10 cellular contexts compared by ENCODE assay signal in the genomic region with DNA sequence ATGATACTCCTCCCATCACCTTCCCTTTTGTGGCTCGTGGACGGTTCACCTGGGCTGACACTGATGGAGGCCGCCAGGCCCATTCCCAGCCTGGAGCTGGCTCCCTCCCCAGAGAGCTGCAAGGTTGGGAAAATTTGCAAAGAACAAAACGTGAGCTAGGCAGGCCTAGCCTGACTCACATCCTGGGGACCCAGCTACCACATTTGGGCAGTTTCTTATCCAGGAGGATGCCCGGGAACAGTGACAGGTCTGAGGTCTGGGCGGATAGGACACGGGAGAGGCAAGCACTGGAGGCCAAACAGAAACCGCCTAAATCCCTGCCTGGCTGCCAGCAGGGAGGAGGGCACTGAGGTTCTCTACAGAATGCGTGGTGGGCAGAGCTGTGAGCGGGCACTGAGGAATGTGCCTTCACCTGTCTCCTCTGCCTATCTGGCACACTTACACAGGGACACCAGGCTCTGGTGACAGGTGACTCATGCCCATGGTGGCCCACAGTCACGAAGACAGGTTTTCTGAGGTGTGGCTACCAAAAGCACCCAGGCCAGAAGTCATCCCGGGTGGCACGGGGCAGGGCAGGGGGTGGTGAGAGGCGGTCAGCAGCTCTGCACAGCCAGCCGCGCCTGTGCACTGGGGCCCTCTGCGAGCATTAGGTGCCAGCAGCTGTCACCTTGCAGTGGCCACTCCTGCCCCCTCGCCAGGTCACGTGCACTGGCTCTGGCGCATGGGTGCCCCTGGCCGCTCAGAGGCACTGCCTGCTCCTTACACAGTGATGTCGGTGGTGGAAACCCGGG. TPM values are rescaled to one million over a fixed set of nuclear protein-coding genes. Genes with fewer than 3 reads are reported as not detected.
A peak's percentile ranks its signal among the peaks of the same experiment; 100 is the strongest.
DNase-seq lines count a peak whose midpoint lies in the region; ATAC-seq and TF ChIP-seq lines count a peak whose summit lies in the region.
"Had no signal": no experiment of that assay in that cellular context is flagged by ENCODE, and none has a peak within 500 bp of the region (broad histone marks: within the 10 kb centered on the region; RNA-seq: fewer than 3 reads in every experiment).

No MANE protein-coding gene starts in this region.

- H3K9me3 ChIP-seq in AG04450 (ENCODE audit: control insufficient read depth, insufficient read depth, low read length) (no peaks in the 10 kb centered on the region), HEK293 (ENCODE audit: control insufficient read depth, insufficient read depth, low read depth, low read length) (no peaks in the 10 kb centered on the region), body of pancreas (no peaks in the 10 kb centered on the region)
- H3K9me3 ChIP-seq in naive thymus-derived CD4-positive, alpha-beta T cell (ENCODE audit: control insufficient read depth in 2 of 3, low read length in 3 of 3) = no peaks in the 10 kb centered on the region

- H3K4me3 ChIP-seq in AG04450 (ENCODE audit: low read depth, low read length) (no peak overlapping the region), HEK293 (ENCODE audit: low read depth, low read length) (no peak overlapping the region), body of pancreas (no peak overlapping the region)
- H3K4me3 ChIP-seq in naive thymus-derived CD4-positive, alpha-beta T cell (ENCODE audit: low read length) = no peak overlapping the region

- H3K27me3 ChIP-seq in AG04450 (ENCODE audit: control insufficient read depth, insufficient read depth, low read length) (no peaks in the 10 kb centered on the region), body of pancreas (no peaks in the 10 kb centered on the region)
- no peaks in the 10 kb centered on the region for H3K27me3 ChIP-seq in naive thymus-derived CD4-positive, alpha-beta T cell (ENCODE audit: control insufficient read depth in 2 of 2, insufficient read depth in 2 of 2, low read length in 2 of 2)

- peak overlapping the region; percentile 39 for H3K27ac ChIP-seq in AG04450 (ENCODE audit: low read depth, low read length)
- H3K27ac ChIP-seq in HEK293 (ENCODE audit: extremely low read depth, low read depth, low read length) = no peak overlapping the region
- peak overlapping the region; percentile 0 to 81 (median 69) for H3K27ac ChIP-seq in body of pancreas
- H3K27ac ChIP-seq in naive thymus-derived CD4-positive, alpha-beta T cell (ENCODE audit: low read depth, low read length) = peak overlapping the region; percentile 68
- H3K27ac ChIP-seq: WERI-Rb-1 had no signal

- CTCF ChIA-PET in AG04450 (lab: Charles Lee) (interaction anchor here (0.6 to 2.0 kb wide), 3 partner anchors 9 to 25 kb away, joined by 3 to 15 read pairs (median 4); no protein-coding TSS in a partner anchor), HEK293 (lab: Yijun Ruan, JAX) (interaction anchor here (0.6 to 5.5 kb wide), 12 partner anchors 9 to 259 kb away, joined by 3 to 40 read pairs (median 5); partner anchors contain the start of genes CHAF1A and SH3GL1)
- CTCF ChIA-PET in naive thymus-derived CD4-positive, alpha-beta T cell (lab: Charles Lee) = interaction anchor here (0.9 kb wide), 1 partner anchor 23 kb away, joined by 3 read pairs; the partner anchor contains the start of gene SH3GL1

- WGBS in body of pancreas, 2 donors = 22 to 54% methylated on average over 4 to 16 of the region's 23 CpGs

- no peak for TF ChIP-seq POLR2A in body of pancreas (IDR thresholded peaks at IDR 0.05)

- intact Hi-C loops in body of pancreas (cut with DNase I) = no loop called here
- intact Hi-C loops in naive thymus-derived CD4-positive, alpha-beta T cell (cut with micrococcal nuclease) = no loop called here

- DNase-seq in AG04450 (ENCODE audit: low read depth, low spot score) = no peak
- peak; percentile 62 to 84 (median 74) for DNase-seq in body of pancreas
- DNase-seq in naive thymus-derived CD4-positive, alpha-beta T cell = no peak
- DNase-seq in MV-4-11 (lab: John Stamatoyannopoulos, UW) = no peak
- DNase-seq in Kasumi-1 (lab: John Stamatoyannopoulos, UW) = no peak
- DNase-seq in NK-92 (lab: John Stamatoyannopoulos, UW; ENCODE audit: unreplicated experiment) = no peak
- DNase-seq in DMS79 (lab: John Stamatoyannopoulos, UW) = no peak
- DNase-seq: NCI-H226, WERI-Rb-1 had no signal

- POLR2A ChIA-PET in AG04450 (lab: Yijun Ruan, JAX) = interaction anchor here (1.9 kb wide), 1 partner anchor 25 kb away, joined by 9 read pairs; the partner anchor contains the start of gene CHAF1A
- POLR2A ChIA-PET in HEK293 (lab: Yijun Ruan, JAX) = interaction anchor here (0.6 to 3.8 kb wide), 5 partner anchors 13 to 25 kb away, joined by 3 to 19 read pairs (median 6); partner anchors contain the start of genes CHAF1A and SH3GL1
- POLR2A ChIA-PET in naive thymus-derived CD4-positive, alpha-beta T cell (lab: Charles Lee) = interaction anchor here (0.6 to 1.5 kb wide), 2 partner anchors 33 to 611 kb away, joined by 3 to 4 read pairs; partner anchors contain the start of gene MPND

- peaks cover 0 to 5% (median 0%) of the 10 kb centered on the region in 5 donors for H3K36me3 Mint-ChIP-seq in naive thymus-derived CD4-positive, alpha-beta T cell

- TF ChIP-seq CTCF in AG04450 (IDR thresholded peaks at IDR 0.05; ENCODE audit: low read depth, low read length) (no peak), HEK293 (tag by site-specific recombination; IDR thresholded peaks at IDR 0.05) (no peak), body of pancreas (IDR thresholded peaks at IDR 0.05) (no peak)

- H3K36me3 ChIP-seq in HEK293 (ENCODE audit: control insufficient read depth in 2 of 2, insufficient read depth in 1 of 2, low read length in 2 of 2) (peaks cover 0 to 3% of the 10 kb centered on the region in 2 experiments; a peak in 1 of 3 replicates), body of pancreas (replicated peaks in 1 of 2; ENCODE audit: insufficient read depth in 1 of 2, low read depth in 2 of 2) (no peaks in the 10 kb centered on the region)
- no peaks in the 10 kb centered on the region for H3K36me3 ChIP-seq in naive thymus-derived CD4-positive, alpha-beta T cell (ENCODE audit: control insufficient read depth in 2 of 3, insufficient read depth in 3 of 3, low read length in 3 of 3)

- H3K4me3 Mint-ChIP-seq in naive thymus-derived CD4-positive, alpha-beta T cell = peak overlapping the region in 2 of 10 donors; percentile 29 to 49

- H3K4me1 Mint-ChIP-seq in naive thymus-derived CD4-positive, alpha-beta T cell = peaks cover 34 to 76% (median 60%) of the 10 kb centered on the region in 7 donors

- peak overlapping the region in 7 of 9 donors; percentile 13 to 92 (median 78) for H3K27ac Mint-ChIP-seq in naive thymus-derived CD4-positive, alpha-beta T cell

- H3K4me1 ChIP-seq in HEK293 (ENCODE audit: control insufficient read depth, insufficient read depth, low read length) = peaks cover 9% of the 10 kb centered on the region
- H3K4me1 ChIP-seq in body of pancreas = peaks cover 83% of the 10 kb centered on the region
- peaks cover 27 to 38% of the 10 kb centered on the region in 2 donors for H3K4me1 ChIP-seq in naive thymus-derived CD4-positive, alpha-beta T cell (ENCODE audit: control insufficient read depth in 2 of 2, insufficient read depth in 2 of 2, low read length in 2 of 2)

- peak; percentile 20 for ATAC-seq in body of pancreas
- no peak for ATAC-seq in naive thymus-derived CD4-positive, alpha-beta T cell

- peaks cover 0 to 3% (median 0%) of the 10 kb centered on the region in 11 donors for H3K9me3 Mint-ChIP-seq in naive thymus-derived CD4-positive, alpha-beta T cell

- H3K27me3 Mint-ChIP-seq in naive thymus-derived CD4-positive, alpha-beta T cell = no peaks in the 10 kb centered on the region

TF ChIP-seq in HEK293, 187 proteins besides CTCF, POLR2A, EP300 and RAD21 (continues in another document):
- TF ChIP-seq, protein P1, sequence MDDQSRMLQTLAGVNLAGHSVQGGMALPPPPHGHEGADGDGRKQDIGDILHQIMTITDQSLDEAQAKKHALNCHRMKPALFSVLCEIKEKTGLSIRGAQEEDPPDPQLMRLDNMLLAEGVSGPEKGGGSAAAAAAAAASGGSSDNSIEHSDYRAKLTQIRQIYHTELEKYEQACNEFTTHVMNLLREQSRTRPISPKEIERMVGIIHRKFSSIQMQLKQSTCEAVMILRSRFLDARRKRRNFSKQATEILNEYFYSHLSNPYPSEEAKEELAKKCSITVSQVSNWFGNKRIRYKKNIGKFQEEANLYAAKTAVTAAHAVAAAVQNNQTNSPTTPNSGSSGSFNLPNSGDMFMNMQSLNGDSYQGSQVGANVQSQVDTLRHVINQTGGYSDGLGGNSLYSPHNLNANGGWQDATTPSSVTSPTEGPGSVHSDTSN (CRISPR knock-in tag; IDR thresholded peaks at IDR 0.05) = no peak
- TF ChIP-seq ZNF350 (tag by site-specific recombination; IDR thresholded peaks at IDR 0.05) (no peak), ZNF624 (tag by site-specific recombination; IDR thresholded peaks at IDR 0.05) (no peak)

RNA-seq across cellular contexts. Expression of gene SH3GL1, which starts 23.2 kb away (rescaled TPM):
- 40.2 and 57.9 TPM in 2 replicates for polyA plus RNA-seq in AG04450 (2011; rRNA removed)
- 34.1 and 38.5 TPM in 2 replicates for polyA minus RNA-seq in AG04450 (2011; rRNA and poly(A)+ RNA removed)
- 10 to 100 TPM; 20.4 to 22.6 TPM for total RNA-seq in body of pancreas
- 10 to 100 TPM; 37.1 to 77.0 (median 38.6) TPM for total RNA-seq in naive thymus-derived CD4-positive, alpha-beta T cell
- 10 to 100 TPM; 11.9 to 22.8 TPM for polyA plus RNA-seq in naive thymus-derived CD4-positive, alpha-beta T cell

RNA-seq across cellular contexts. Expression of gene CHAF1A, which starts 25.3 kb away (rescaled TPM):
- 5.0 and 6.0 TPM in 2 replicates for polyA plus RNA-seq in AG04450 (2011; rRNA removed)
- 5.1 and 6.6 TPM in 2 replicates for polyA minus RNA-seq in AG04450 (2011; rRNA and poly(A)+ RNA removed)
- total RNA-seq in body of pancreas = 1 to 10 TPM; 3.4 to 6.3 TPM
- total RNA-seq in naive thymus-derived CD4-positive, alpha-beta T cell = 10 to 100 TPM; 10.1 to 71.2 (median 14.1) TPM
- 1 to 10 TPM; 3.2 to 5.5 TPM for polyA plus RNA-seq in naive thymus-derived CD4-positive, alpha-beta T cell

RNA-seq across cellular contexts. Expression of gene MPND, which starts 33.8 kb away (rescaled TPM):
- 5.1 and 6.5 TPM in 2 replicates for polyA plus RNA-seq in AG04450 (2011; rRNA removed)
- polyA minus RNA-seq in AG04450 (2011; rRNA and poly(A)+ RNA removed) = 6.7 TPM in 2 replicates
- total RNA-seq in body of pancreas = 1 to 10 TPM in 1 of 2 donors, under 1 TPM in 1; 0.99 to 7.5 TPM
- 10 to 100 TPM in 4 of 5 experiments, 1 to 10 TPM in 1; 9.5 to 24.4 (median 20.0) TPM for total RNA-seq in naive thymus-derived CD4-positive, alpha-beta T cell
- 1 to 10 TPM; 4.0 to 6.7 TPM for polyA plus RNA-seq in naive thymus-derived CD4-positive, alpha-beta T cell

RNA-seq across cellular contexts. Expression of gene STAP2, which starts 38.6 kb away (rescaled TPM):
- 5.3 and 7.4 TPM in 2 replicates for polyA plus RNA-seq in AG04450 (2011; rRNA removed)
- polyA minus RNA-seq in AG04450 (2011; rRNA and poly(A)+ RNA removed) = 5.3 and 7.5 TPM in 2 replicates
- total RNA-seq in body of pancreas = 10 to 100 TPM; 17.9 to 31.0 TPM
- 10 to 100 TPM in 1 of 5 experiments, 1 to 10 TPM in 4; 2.6 to 11.8 (median 4.5) TPM for total RNA-seq in naive thymus-derived CD4-positive, alpha-beta T cell
- polyA plus RNA-seq in naive thymus-derived CD4-positive, alpha-beta T cell = 1 to 10 TPM; 2.4 to 4.9 TPM

Comparison
In these comparisons a context has a peak if more than half of its experiments do, and no peak if none do; other contexts are left out.
1. DNase-seq: peak in body of pancreas (4 of 4); none in AG04450 (single experiment), naive thymus-derived CD4-positive, alpha-beta T cell (0 of 9), MV-4-11 (single experiment), Kasumi-1 (0 of 2), NK-92 (single experiment) and DMS79 (single experiment).